ENCODE assay signal across 1 cellular context in the genomic region with DNA sequence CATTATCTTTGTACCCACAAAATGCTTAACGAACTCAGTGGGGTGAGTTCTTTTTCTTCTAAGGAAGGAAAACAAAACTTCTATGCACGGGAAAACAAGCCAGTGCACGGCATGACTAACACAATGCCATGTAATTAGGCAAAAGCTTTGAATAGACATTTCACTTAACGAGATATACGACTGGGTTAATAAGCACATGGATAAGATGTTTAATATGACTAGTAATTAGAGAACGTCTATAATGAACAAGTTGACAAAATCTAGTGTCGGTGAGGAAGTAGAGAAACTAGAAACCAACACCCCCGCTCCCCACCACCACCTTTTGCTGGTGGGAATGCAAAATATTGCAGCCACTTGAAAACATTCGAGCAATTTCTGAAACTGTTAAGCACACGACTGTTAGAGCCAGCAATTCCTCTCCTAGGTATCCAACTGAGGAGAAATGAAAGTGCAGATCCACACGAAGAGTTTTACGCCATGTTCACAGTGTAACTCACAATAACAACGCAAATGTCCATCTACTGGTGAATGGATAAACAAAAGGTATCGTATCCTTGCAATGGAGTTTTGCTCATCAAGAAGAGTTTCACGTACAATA.
TF ChIP-seq lines count a peak whose summit lies in the region.

No MANE protein-coding gene starts in this region.

TF ChIP-seq in GM23338, 12 proteins besides CTCF, POLR2A, EP300 and RAD21 (continued from another document):
- TF ChIP-seq, protein P1, sequence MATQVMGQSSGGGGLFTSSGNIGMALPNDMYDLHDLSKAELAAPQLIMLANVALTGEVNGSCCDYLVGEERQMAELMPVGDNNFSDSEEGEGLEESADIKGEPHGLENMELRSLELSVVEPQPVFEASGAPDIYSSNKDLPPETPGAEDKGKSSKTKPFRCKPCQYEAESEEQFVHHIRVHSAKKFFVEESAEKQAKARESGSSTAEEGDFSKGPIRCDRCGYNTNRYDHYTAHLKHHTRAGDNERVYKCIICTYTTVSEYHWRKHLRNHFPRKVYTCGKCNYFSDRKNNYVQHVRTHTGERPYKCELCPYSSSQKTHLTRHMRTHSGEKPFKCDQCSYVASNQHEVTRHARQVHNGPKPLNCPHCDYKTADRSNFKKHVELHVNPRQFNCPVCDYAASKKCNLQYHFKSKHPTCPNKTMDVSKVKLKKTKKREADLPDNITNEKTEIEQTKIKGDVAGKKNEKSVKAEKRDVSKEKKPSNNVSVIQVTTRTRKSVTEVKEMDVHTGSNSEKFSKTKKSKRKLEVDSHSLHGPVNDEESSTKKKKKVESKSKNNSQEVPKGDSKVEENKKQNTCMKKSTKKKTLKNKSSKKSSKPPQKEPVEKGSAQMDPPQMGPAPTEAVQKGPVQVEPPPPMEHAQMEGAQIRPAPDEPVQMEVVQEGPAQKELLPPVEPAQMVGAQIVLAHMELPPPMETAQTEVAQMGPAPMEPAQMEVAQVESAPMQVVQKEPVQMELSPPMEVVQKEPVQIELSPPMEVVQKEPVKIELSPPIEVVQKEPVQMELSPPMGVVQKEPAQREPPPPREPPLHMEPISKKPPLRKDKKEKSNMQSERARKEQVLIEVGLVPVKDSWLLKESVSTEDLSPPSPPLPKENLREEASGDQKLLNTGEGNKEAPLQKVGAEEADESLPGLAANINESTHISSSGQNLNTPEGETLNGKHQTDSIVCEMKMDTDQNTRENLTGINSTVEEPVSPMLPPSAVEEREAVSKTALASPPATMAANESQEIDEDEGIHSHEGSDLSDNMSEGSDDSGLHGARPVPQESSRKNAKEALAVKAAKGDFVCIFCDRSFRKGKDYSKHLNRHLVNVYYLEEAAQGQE (IDR thresholded peaks at IDR 0.05; ENCODE audit: unreplicated experiment): no peak
- TF ChIP-seq POLR2AphosphoS5 (IDR thresholded peaks at IDR 0.05; ENCODE audit: low read depth): no peak
- no peak for TF ChIP-seq STAT1 (IDR thresholded peaks at IDR 0.05; ENCODE audit: unreplicated experiment)
- no peak for TF ChIP-seq ZNF331 (CRISPR knock-in tag; IDR thresholded peaks at IDR 0.05; ENCODE audit: low read depth)
- TF ChIP-seq JUNB (IDR thresholded peaks at IDR 0.05; ENCODE audit: unreplicated experiment): no peak
- TF ChIP-seq, protein P2, sequence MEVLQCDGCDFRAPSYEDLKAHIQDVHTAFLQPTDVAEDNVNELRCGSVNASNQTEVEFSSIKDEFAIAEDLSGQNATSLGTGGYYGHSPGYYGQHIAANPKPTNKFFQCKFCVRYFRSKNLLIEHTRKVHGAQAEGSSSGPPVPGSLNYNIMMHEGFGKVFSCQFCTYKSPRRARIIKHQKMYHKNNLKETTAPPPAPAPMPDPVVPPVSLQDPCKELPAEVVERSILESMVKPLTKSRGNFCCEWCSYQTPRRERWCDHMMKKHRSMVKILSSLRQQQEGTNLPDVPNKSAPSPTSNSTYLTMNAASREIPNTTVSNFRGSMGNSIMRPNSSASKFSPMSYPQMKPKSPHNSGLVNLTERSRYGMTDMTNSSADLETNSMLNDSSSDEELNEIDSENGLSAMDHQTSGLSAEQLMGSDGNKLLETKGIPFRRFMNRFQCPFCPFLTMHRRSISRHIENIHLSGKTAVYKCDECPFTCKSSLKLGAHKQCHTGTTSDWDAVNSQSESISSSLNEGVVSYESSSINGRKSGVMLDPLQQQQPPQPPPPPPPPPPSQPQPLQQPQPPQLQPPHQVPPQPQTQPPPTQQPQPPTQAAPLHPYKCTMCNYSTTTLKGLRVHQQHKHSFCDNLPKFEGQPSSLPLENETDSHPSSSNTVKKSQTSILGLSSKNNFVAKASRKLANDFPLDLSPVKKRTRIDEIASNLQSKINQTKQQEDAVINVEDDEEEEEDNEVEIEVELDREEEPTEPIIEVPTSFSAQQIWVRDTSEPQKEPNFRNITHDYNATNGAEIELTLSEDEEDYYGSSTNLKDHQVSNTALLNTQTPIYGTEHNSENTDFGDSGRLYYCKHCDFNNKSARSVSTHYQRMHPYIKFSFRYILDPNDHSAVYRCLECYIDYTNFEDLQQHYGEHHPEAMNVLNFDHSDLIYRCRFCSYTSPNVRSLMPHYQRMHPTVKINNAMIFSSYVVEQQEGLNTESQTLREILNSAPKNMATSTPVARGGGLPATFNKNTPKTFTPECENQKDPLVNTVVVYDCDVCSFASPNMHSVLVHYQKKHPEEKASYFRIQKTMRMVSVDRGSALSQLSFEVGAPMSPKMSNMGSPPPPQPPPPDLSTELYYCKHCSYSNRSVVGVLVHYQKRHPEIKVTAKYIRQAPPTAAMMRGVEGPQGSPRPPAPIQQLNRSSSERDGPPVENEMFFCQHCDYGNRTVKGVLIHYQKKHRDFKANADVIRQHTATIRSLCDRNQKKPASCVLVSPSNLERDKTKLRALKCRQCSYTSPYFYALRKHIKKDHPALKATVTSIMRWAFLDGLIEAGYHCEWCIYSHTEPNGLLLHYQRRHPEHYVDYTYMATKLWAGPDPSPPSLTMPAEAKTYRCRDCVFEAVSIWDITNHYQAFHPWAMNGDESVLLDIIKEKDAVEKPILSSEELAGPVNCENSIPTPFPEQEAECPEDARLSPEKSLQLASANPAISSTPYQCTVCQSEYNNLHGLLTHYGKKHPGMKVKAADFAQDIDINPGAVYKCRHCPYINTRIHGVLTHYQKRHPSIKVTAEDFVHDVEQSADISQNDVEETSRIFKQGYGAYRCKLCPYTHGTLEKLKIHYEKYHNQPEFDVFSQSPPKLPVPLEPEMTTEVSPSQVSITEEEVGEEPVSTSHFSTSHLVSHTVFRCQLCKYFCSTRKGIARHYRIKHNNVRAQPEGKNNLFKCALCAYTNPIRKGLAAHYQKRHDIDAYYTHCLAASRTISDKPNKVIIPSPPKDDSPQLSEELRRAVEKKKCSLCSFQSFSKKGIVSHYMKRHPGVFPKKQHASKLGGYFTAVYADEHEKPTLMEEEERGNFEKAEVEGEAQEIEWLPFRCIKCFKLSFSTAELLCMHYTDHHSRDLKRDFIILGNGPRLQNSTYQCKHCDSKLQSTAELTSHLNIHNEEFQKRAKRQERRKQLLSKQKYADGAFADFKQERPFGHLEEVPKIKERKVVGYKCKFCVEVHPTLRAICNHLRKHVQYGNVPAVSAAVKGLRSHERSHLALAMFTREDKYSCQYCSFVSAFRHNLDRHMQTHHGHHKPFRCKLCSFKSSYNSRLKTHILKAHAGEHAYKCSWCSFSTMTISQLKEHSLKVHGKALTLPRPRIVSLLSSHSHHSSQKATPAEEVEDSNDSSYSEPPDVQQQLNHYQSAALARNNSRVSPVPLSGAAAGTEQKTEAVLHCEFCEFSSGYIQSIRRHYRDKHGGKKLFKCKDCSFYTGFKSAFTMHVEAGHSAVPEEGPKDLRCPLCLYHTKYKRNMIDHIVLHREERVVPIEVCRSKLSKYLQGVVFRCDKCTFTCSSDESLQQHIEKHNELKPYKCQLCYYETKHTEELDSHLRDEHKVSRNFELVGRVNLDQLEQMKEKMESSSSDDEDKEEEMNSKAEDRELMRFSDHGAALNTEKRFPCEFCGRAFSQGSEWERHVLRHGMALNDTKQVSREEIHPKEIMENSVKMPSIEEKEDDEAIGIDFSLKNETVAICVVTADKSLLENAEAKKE (CRISPR knock-in tag; IDR thresholded peaks at IDR 0.05): no peak
- no peak for TF ChIP-seq CREB1 (CRISPR knock-in tag; IDR thresholded peaks at IDR 0.05; ENCODE audit: low read depth)
- TF ChIP-seq NANOG (IDR thresholded peaks at IDR 0.05; ENCODE audit: borderline replicate concordance): no peak
- TF ChIP-seq EZH2phosphoT487 (IDR thresholded peaks at IDR 0.05; ENCODE audit: unreplicated experiment): no peak
